ENCODE assay signal across 9 cellular contexts in genomic region chr11:68684385-68685356, GRCh38. TPM values are rescaled to one million over a fixed set of nuclear protein-coding genes. Genes with fewer than 3 reads are reported as not detected.
DNase-seq lines count a peak whose midpoint lies in the region; ATAC-seq and TF ChIP-seq lines count a peak whose summit lies in the region.
"Had no signal": no experiment of that assay in that cellular context is flagged by ENCODE, and none has a peak within 500 bp of the region (broad histone marks: within the 10 kb centered on the region; RNA-seq: fewer than 3 reads in every experiment).

GAL (plus strand) TSS chr11:68684544; CDS start chr11:68684924, 380 bp downstream.

- peak; percentile 34 for DNase-seq in NCI-H2029 (lab: John Stamatoyannopoulos, UW)
- DNase-seq in NCI-H2029 treated with DMSO at 0.1 percent for 48 hours (lab: John Stamatoyannopoulos, UW): no peak
- no peak for DNase-seq in RWPE2 (ENCODE audit: low spot score)
- DNase-seq in glutamatergic neuron: peak; percentile 61
- DNase-seq in GF-D8 (lab: John Stamatoyannopoulos, UW): no peak

- no peak within 1 kb of the TSS for H3K27ac Mint-ChIP-seq in glutamatergic neuron (ENCODE audit: unreplicated experiment)
- H3K27ac Mint-ChIP-seq: activated T-helper 2 cell treated with anti-CD3 and anti-CD28 coated beads, Interferon-gamma antibody, Interleukin-2, Interleukin-4, amounts not matched to agents 10 μg/mL and 5 μg/mL and 100 μg/mL, durations not matched to agents 14 hours and 24 hours and 36 hours had no signal

- peak within 1 kb of the TSS; percentile 24 for H3K4me3 ChIP-seq in RWPE2 (ENCODE audit: severe bottlenecking)
- H3K4me3 ChIP-seq in skeletal muscle satellite cell (ENCODE audit: low read length): no peak within 1 kb of the TSS

- peak; percentile 48; the same call in 2 of the 3 replicates for ATAC-seq in RWPE2 (ENCODE audit: low read depth)
- ATAC-seq in GM18873 (IDR thresholded peaks at IDR 0.05; ENCODE audit: low FRiP score, unreplicated experiment): no peak
- no peak for ATAC-seq in GM21447 (IDR thresholded peaks at IDR 0.05; ENCODE audit: unreplicated experiment)

- H3K4me2 ChIP-seq in skeletal muscle satellite cell (ENCODE audit: low read length): peak within 1 kb of the TSS; percentile 64

- H3K36me3 ChIP-seq in RWPE2 (ENCODE audit: low read depth): no peaks in the 10 kb centered on the region
- no peaks in the 10 kb centered on the region for H3K36me3 ChIP-seq in skeletal muscle satellite cell (ENCODE audit: insufficient read depth, low read length)

- H3K4me1 ChIP-seq in RWPE2 (ENCODE audit: insufficient read depth, poor library complexity, severe bottlenecking) (no peaks in the 10 kb centered on the region), skeletal muscle satellite cell (ENCODE audit: control insufficient read depth, insufficient read depth, low read length) (peaks cover 11% of the 10 kb centered on the region)

- no peak within 1 kb of the TSS for H3K9ac ChIP-seq in skeletal muscle satellite cell (ENCODE audit: low read depth, low read length)

- TF ChIP-seq CTCF in RWPE2 (IDR thresholded peaks at IDR 0.05; ENCODE audit: poor library complexity, severe bottlenecking) (no peak), glutamatergic neuron (IDR thresholded peaks at IDR 0.05; ENCODE audit: partially characterized antibody, unreplicated experiment) (no peak)

- H3K27me3 Mint-ChIP-seq in glutamatergic neuron (ENCODE audit: unreplicated experiment): peaks cover 14% of the 10 kb centered on the region

- peaks cover 4% of the 10 kb centered on the region for H3K4me1 Mint-ChIP-seq in glutamatergic neuron (ENCODE audit: low read depth, unreplicated experiment)

- no peaks in the 10 kb centered on the region for H3K36me3 Mint-ChIP-seq in glutamatergic neuron (ENCODE audit: unreplicated experiment)

- H3K4me3 Mint-ChIP-seq in glutamatergic neuron (ENCODE audit: unreplicated experiment): peak within 1 kb of the TSS; percentile 64

- peaks cover 3% of the 10 kb centered on the region for H3K9me3 Mint-ChIP-seq in glutamatergic neuron (ENCODE audit: unreplicated experiment)
- H3K9me3 Mint-ChIP-seq: activated T-helper 2 cell treated with anti-CD3 and anti-CD28 coated beads, Interferon-gamma antibody, Interleukin-2, Interleukin-4, amounts not matched to agents 10 μg/mL and 5 μg/mL and 100 μg/mL, durations not matched to agents 14 hours and 24 hours and 36 hours had no signal

- H3K27me3 ChIP-seq in RWPE2 (ENCODE audit: insufficient read depth, poor library complexity, severe bottlenecking): peaks cover 26% of the 10 kb centered on the region
- H3K27me3 ChIP-seq in skeletal muscle satellite cell (ENCODE audit: control insufficient read depth, insufficient read depth, low read length): peaks cover 75% of the 10 kb centered on the region

- H3K9me3 ChIP-seq in RWPE2 (ENCODE audit: severe bottlenecking): no peaks in the 10 kb centered on the region
- H3K9me3 ChIP-seq in skeletal muscle satellite cell (replicated peaks; ENCODE audit: low read length): no peaks in the 10 kb centered on the region

- no peak within 1 kb of the TSS for H3K27ac ChIP-seq in RWPE2 (ENCODE audit: poor library complexity, severe bottlenecking)

RNA-seq across cellular contexts. Expression of gene GAL, which starts in this region (rescaled TPM):
- 37.6 TPM for total RNA-seq in glutamatergic neuron (ENCODE audit: unreplicated experiment)
- 0.66 TPM in 1 of 2 replicates, not detected in the other for total RNA-seq in skeletal muscle satellite cell (2012; rRNA removed)

Comparison
In these comparisons a context has a peak if more than half of its experiments do, and no peak if none do; other contexts are left out.
1. DNase-seq: peak in NCI-H2029 (single experiment) and glutamatergic neuron (single experiment); none in NCI-H2029 treated with DMSO at 0.1 percent for 48 hours (single experiment), RWPE2 (single experiment) and GF-D8 (single experiment).